9 cellular contexts compared by ENCODE assay signal in genomic region chr5:150129813-150130492, GRCh38. TPM values are rescaled to one million over a fixed set of nuclear protein-coding genes. Genes with fewer than 3 reads are reported as not detected.
DNase-seq lines count a peak whose midpoint lies in the region; ATAC-seq and TF ChIP-seq lines count a peak whose summit lies in the region.
"Had no signal": no experiment of that assay in that cellular context is flagged by ENCODE, and none has a peak within 500 bp of the region (broad histone marks: within the 10 kb centered on the region; RNA-seq: fewer than 3 reads in every experiment).

No MANE protein-coding gene starts in this region.

- H3K36me3 ChIP-seq in RWPE2 (ENCODE audit: low read depth) = no peaks in the 10 kb centered on the region

- H3K27ac Mint-ChIP-seq in activated naive CD8-positive, alpha-beta T cell treated with anti-CD3 and anti-CD28 coated beads, Interleukin-2, amount 50 U/mL, for 24 hours = no peak overlapping the region

- DNase-seq in NCI-H2029 (lab: John Stamatoyannopoulos, UW) (peak; percentile 30), NCI-H2029 treated with DMSO at 0.1 percent for 48 hours (lab: John Stamatoyannopoulos, UW) (no peak), RWPE2 (ENCODE audit: low spot score) (no peak), left cardiac atrium (peak; percentile 79), putamen (ENCODE audit: low spot score) (peak; percentile 41), GF-D8 (lab: John Stamatoyannopoulos, UW) (no peak)
- DNase-seq in activated naive CD8-positive, alpha-beta T cell treated with anti-CD3 and anti-CD28 coated beads, Interleukin-2, amount 50 U/mL, for 24 hours = peak; percentile 58

- no peak overlapping the region for H3K4me3 Mint-ChIP-seq in activated naive CD8-positive, alpha-beta T cell treated with anti-CD3 and anti-CD28 coated beads, Interleukin-2, amount 50 U/mL, for 24 hours

- no peaks in the 10 kb centered on the region for H3K9me3 ChIP-seq in RWPE2 (ENCODE audit: severe bottlenecking)

- no peak overlapping the region for H3K4me3 ChIP-seq in RWPE2 (ENCODE audit: severe bottlenecking)

- H3K27ac ChIP-seq in RWPE2 (ENCODE audit: poor library complexity, severe bottlenecking) = no peak overlapping the region

- no peaks in the 10 kb centered on the region for H3K9me3 Mint-ChIP-seq in activated naive CD8-positive, alpha-beta T cell treated with anti-CD3 and anti-CD28 coated beads, Interleukin-2, amount 50 U/mL, for 24 hours

- H3K4me1 ChIP-seq in RWPE2 (ENCODE audit: insufficient read depth, poor library complexity, severe bottlenecking) = no peaks in the 10 kb centered on the region

- H3K27me3 ChIP-seq in RWPE2 (ENCODE audit: insufficient read depth, poor library complexity, severe bottlenecking) = no peaks in the 10 kb centered on the region

- intact Hi-C loops in left cardiac atrium (cut with DNase I) = loop anchor here (1.0 to 10.0 kb wide), 4 partner anchors 88 to 307 kb away; no protein-coding TSS in a partner anchor

- no peaks in the 10 kb centered on the region for H3K36me3 Mint-ChIP-seq in activated naive CD8-positive, alpha-beta T cell treated with anti-CD3 and anti-CD28 coated beads, Interleukin-2, amount 50 U/mL, for 24 hours (ENCODE audit: low read depth)

- no peaks in the 10 kb centered on the region for H3K27me3 Mint-ChIP-seq in activated naive CD8-positive, alpha-beta T cell treated with anti-CD3 and anti-CD28 coated beads, Interleukin-2, amount 50 U/mL, for 24 hours

- no peaks in the 10 kb centered on the region for H3K4me1 Mint-ChIP-seq in activated naive CD8-positive, alpha-beta T cell treated with anti-CD3 and anti-CD28 coated beads, Interleukin-2, amount 50 U/mL, for 24 hours

- peak; percentile 53 for ATAC-seq in HG03280 (IDR thresholded peaks at IDR 0.05; ENCODE audit: unreplicated experiment)
- ATAC-seq in RWPE2 (ENCODE audit: low read depth) = peak; percentile 65
- ATAC-seq in activated naive CD8-positive, alpha-beta T cell treated with anti-CD3 and anti-CD28 coated beads, Interleukin-2, amount 50 U/mL, for 24 hours = peak; percentile 55
- ATAC-seq in left cardiac atrium = peak; percentile 80 to 85

- peak; percentile 98 for TF ChIP-seq CTCF in RWPE2 (IDR thresholded peaks at IDR 0.05; ENCODE audit: poor library complexity, severe bottlenecking)

RNA-seq across cellular contexts. Expression of gene PDGFRB, which starts 25.7 kb away (rescaled TPM):
- total RNA-seq in left cardiac atrium = 10 to 100 TPM; 62.9 to 68.3 TPM

RNA-seq across cellular contexts. Expression of gene CDX1, which starts 36.6 kb away (rescaled TPM):
- total RNA-seq in left cardiac atrium = not detected
- total RNA-seq: glomerular endothelial cell had no signal

RNA-seq across cellular contexts. Expression of gene CSF1R, which starts 43.6 kb away (rescaled TPM):
- total RNA-seq in left cardiac atrium = 10 to 100 TPM; 18.3 to 41.6 TPM
- total RNA-seq: glomerular endothelial cell had no signal

RNA-seq across cellular contexts. Expression of gene SLC6A7, which starts 59.9 kb away (rescaled TPM):
- not detected for total RNA-seq in left cardiac atrium
- total RNA-seq: glomerular endothelial cell had no signal

Comparison
In these comparisons a context has a peak if more than half of its experiments do, and no peak if none do; other contexts are left out.
1. DNase-seq: peak in NCI-H2029 (single experiment), activated naive CD8-positive, alpha-beta T cell treated with anti-CD3 and anti-CD28 coated beads, Interleukin-2, amount 50 U/mL, for 24 hours (single experiment), left cardiac atrium (single experiment) and putamen (single experiment); none in NCI-H2029 treated with DMSO at 0.1 percent for 48 hours (single experiment), RWPE2 (single experiment) and GF-D8 (single experiment).
2. Peak in every context shown above with its lines, with median percentiles within 50 percentile points of each other: ATAC-seq.